In the genomic region with DNA sequence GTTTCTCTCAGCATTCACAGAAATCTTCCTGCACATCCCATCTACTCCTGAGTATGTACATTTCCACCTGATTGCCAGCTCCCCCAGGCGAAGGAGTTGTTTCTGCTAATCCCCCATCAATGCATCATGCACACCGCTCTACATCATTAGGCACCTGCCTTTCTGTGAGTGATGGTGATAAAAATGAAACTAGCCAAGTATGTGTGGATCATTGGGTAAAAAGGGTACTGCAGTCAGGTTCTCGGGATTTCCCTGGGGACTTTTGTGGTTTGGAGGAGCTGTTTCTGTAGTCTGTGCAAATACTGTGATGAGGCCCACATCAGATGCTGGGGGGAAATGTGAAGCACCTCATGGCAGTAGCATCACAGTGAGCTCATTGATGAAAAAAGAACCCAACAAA, we compare ENCODE assay signal across 8 cellular contexts. TPM values are rescaled to one million over a fixed set of nuclear protein-coding genes. Genes with fewer than 3 reads are reported as not detected.
DNase-seq lines count a peak whose midpoint lies in the region; ATAC-seq, FAIRE-seq and TF ChIP-seq lines count a peak whose summit lies in the region.

No MANE protein-coding gene starts in this region.

- no peak overlapping the region for H3K4me3 ChIP-seq in small intestine (ENCODE audit: low read depth in 1 of 2, low read length in 2 of 2)
- no peak overlapping the region for H3K4me3 ChIP-seq in foreskin fibroblast (ENCODE audit: low read depth in 1 of 2, low read length in 2 of 2)

- no peaks in the 10 kb centered on the region for H3K4me1 ChIP-seq in small intestine (ENCODE audit: control insufficient read depth in 2 of 2, insufficient read depth in 1 of 2, low read depth in 1 of 2, low read length in 1 of 2)

- no peak for FAIRE-seq in small intestine (lab: Jason Lieb, UNC)

- H3K27ac ChIP-seq in KOPT-K1 (ENCODE audit: low read depth, low read length, poor library complexity, severe bottlenecking) (peak overlapping the region; percentile 26), small intestine (ENCODE audit: low read depth in 1 of 2, low read length in 1 of 2) (no peak overlapping the region)

- WGBS in small intestine, 3 donors = 58 to 65% (median 63%) methylated on average over 3 of the region's 3 CpGs

- peak; percentile 75 for DNase-seq in DMS 273 (lab: John Stamatoyannopoulos, UW; ENCODE audit: unreplicated experiment)
- peak; percentile 63 for DNase-seq in activated CD8-positive, alpha-beta memory T cell treated with anti-CD3 and anti-CD28 coated beads, Interleukin-2, amount 50 U/mL, for 4 hours
- DNase-seq in stimulated activated CD4-positive, alpha-beta T cell treated with anti-CD3 and anti-CD28 coated beads, Interleukin-15, amount 100 ng/mL, for 48 hours (ENCODE audit: low read depth in 2 of 2) = peak; percentile 65 to 75
- no peak for DNase-seq in middle frontal gyrus (ENCODE audit: extremely low spot score, low spot score)
- no peak for DNase-seq in small intestine
- no peak for DNase-seq in foreskin fibroblast

- ATAC-seq in GM21515 (IDR thresholded peaks at IDR 0.05; ENCODE audit: unreplicated experiment) = peak; percentile 70

- H3K9me3 ChIP-seq in KOPT-K1 (ENCODE audit: insufficient read depth, low read length, poor library complexity, severe bottlenecking) (peaks cover 23% of the 10 kb centered on the region), small intestine (ENCODE audit: control insufficient read depth, low read depth) (no peaks in the 10 kb centered on the region)

- peaks cover 7% of the 10 kb centered on the region; the same call in 1 of the 2 replicates for H3K36me3 ChIP-seq in KOPT-K1 (ENCODE audit: insufficient read depth, low read length)
- no peaks in the 10 kb centered on the region for H3K36me3 ChIP-seq in small intestine (ENCODE audit: control insufficient read depth in 2 of 2, insufficient read depth in 2 of 2, low read length in 2 of 2)

- TF ChIP-seq CTCF in foreskin fibroblast (IDR thresholded peaks at IDR 0.05; ENCODE audit: low read depth, low read length) = no peak

- H3K27me3 ChIP-seq in small intestine (ENCODE audit: control insufficient read depth in 2 of 2, insufficient read depth in 2 of 2, low read length in 2 of 2) = no peaks in the 10 kb centered on the region

RNA-seq across cellular contexts. Expression of a gene that starts 30.4 kb away (rescaled TPM):
- polyA plus RNA-seq in small intestine = 1 to 10 TPM in 2 of 3 donors, under 1 TPM in 1; 0.89 to 2.4 (median 2.0) TPM

Comparison
In these comparisons a context has a peak if more than half of its experiments do, and no peak if none do; other contexts are left out.
1. DNase-seq: peak in DMS 273 (single experiment), activated CD8-positive, alpha-beta memory T cell treated with anti-CD3 and anti-CD28 coated beads, Interleukin-2, amount 50 U/mL, for 4 hours (single experiment) and stimulated activated CD4-positive, alpha-beta T cell treated with anti-CD3 and anti-CD28 coated beads, Interleukin-15, amount 100 ng/mL, for 48 hours (2 of 2); none in middle frontal gyrus (single experiment), small intestine (single experiment) and foreskin fibroblast (0 of 2).